10 cellular contexts compared by ENCODE assay signal in genomic region chr10:46557319-46558140, GRCh38. TPM values are rescaled to one million over a fixed set of nuclear protein-coding genes. Genes with fewer than 3 reads are reported as not detected.
DNase-seq lines count a peak whose midpoint lies in the region; ATAC-seq and TF ChIP-seq lines count a peak whose summit lies in the region.
"Had no signal": no experiment of that assay in that cellular context is flagged by ENCODE, and none has a peak within 500 bp of the region (broad histone marks: within the 10 kb centered on the region; RNA-seq: fewer than 3 reads in every experiment).

No MANE protein-coding gene starts in this region.

- ATAC-seq in T-helper 17 cell: no peak

- no peaks in the 10 kb centered on the region for H3K36me3 ChIP-seq in ovary

- no peak for TF ChIP-seq CTCF in ovary (IDR thresholded peaks at IDR 0.05)

- no peak overlapping the region for H3K27ac ChIP-seq in ovary
- H3K27ac ChIP-seq: PC-9 had no signal

- 90 to 92% (median 90%) methylated on average over 33 of the region's 33 CpGs for WGBS in ovary, 3 donors

- no peak for TF ChIP-seq EP300 in ovary (IDR thresholded peaks at IDR 0.05)

- H3K27me3 Mint-ChIP-seq in T-helper 17 cell: no peaks in the 10 kb centered on the region

- DNase-seq in COLO668 (lab: John Stamatoyannopoulos, UW; ENCODE audit: unreplicated experiment) (peak; percentile 36), T-helper 17 cell (peak in 1 of 3 donors; percentile 8), cardiac septum (ENCODE audit: low spot score) (peak; percentile 77), ovary (peak; percentile 10 to 40 (median 33)), NCI-H1092 treated with DMSO at 0.1 percent for 48 hours (lab: John Stamatoyannopoulos, UW) (no peak), G401 (ENCODE audit: low spot score) (no peak), NCI-H1694 (lab: John Stamatoyannopoulos, UW) (no peak), NCI-H2196 (lab: John Stamatoyannopoulos, UW; ENCODE audit: unreplicated experiment) (no peak)
- DNase-seq: erythroblast had no signal

- peaks cover 9% of the 10 kb centered on the region for H3K4me1 Mint-ChIP-seq in T-helper 17 cell

- H3K9me3 ChIP-seq in T-helper 17 cell (ENCODE audit: control insufficient read depth, low read length, poor library complexity, severe bottlenecking) (no peaks in the 10 kb centered on the region), ovary (no peaks in the 10 kb centered on the region)

- H3K27me3 ChIP-seq in ovary: no peaks in the 10 kb centered on the region

- in situ Hi-C loops in G401 (cut with HindIII; ENCODE audit: low sequenced_read_pairs): no loop called here

- no peak for TF ChIP-seq POLR2A in ovary (IDR thresholded peaks at IDR 0.05)

- intact Hi-C loops in cardiac septum (cut with DNase I) (no loop called here), ovary (cut with DNase I) (no loop called here)

- no peak overlapping the region for H3K27ac Mint-ChIP-seq in T-helper 17 cell

- H3K36me3 Mint-ChIP-seq in T-helper 17 cell (ENCODE audit: low read depth): peaks cover 16% of the 10 kb centered on the region

- H3K4me1 ChIP-seq in ovary (ENCODE audit: insufficient read depth): peaks cover 6% of the 10 kb centered on the region

- peak overlapping the region; percentile 75 for H3K4me3 Mint-ChIP-seq in T-helper 17 cell

- no peak overlapping the region for H3K4me3 ChIP-seq in ovary

RNA-seq across cellular contexts. Expression of gene GPRIN2, which starts 1.1 kb away (rescaled TPM):
- total RNA-seq in T-helper 17 cell (not detected), cardiac septum (not detected), ovary (1 to 10 TPM in 1 of 7 donors, under 1 TPM in 3, not detected in 3; 0.27 to 2.4 (median 0.78) TPM)
- polyA plus RNA-seq in ovary: under 1 TPM in 1 of 2 donors, not detected in 1; 0.22 TPM
- not detected in 2 replicates for total RNA-seq in G401 (2014; rRNA removed; shearing (Covaris generic))

RNA-seq across cellular contexts. Expression of gene SYT15, which starts 21.4 kb away (rescaled TPM):
- 1 to 10 TPM; 1.0 to 1.1 TPM for total RNA-seq in T-helper 17 cell
- total RNA-seq in cardiac septum: 6.7 TPM
- 1 to 10 TPM in 6 of 7 donors, under 1 TPM in 1; 0.24 to 5.3 (median 3.2) TPM for total RNA-seq in ovary
- polyA plus RNA-seq in ovary: 1 to 10 TPM; 1.2 to 4.6 TPM
- total RNA-seq in G401 (2014; rRNA removed; shearing (Covaris generic)): not detected in 2 replicates

Comparison
In these comparisons a context has a peak if more than half of its experiments do, and no peak if none do; other contexts are left out.
1. DNase-seq: peak in COLO668 (single experiment), cardiac septum (single experiment) and ovary (5 of 5); none in NCI-H1092 treated with DMSO at 0.1 percent for 48 hours (single experiment), G401 (single experiment), NCI-H1694 (single experiment) and NCI-H2196 (single experiment).